18 cellular contexts compared by ENCODE assay signal in the genomic region with DNA sequence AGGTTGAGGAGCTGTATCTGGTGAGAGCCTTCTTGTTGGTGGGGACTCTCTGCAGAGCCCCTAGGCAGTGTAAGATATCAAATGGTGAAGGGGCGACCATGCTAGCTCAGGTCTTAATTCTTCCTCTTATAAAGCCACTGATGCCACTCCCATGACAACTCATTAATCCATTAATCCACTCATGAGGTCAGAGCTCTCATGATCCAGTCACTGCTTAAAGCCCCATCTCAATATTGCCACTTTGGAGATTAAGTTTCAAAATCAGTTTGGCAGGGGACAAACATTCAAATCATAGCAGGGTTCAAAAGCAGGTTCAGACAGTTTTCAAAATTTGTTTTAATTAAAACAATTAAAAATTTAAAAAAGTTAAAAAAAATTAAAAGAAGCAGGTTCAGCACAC. TPM values are rescaled to one million over a fixed set of nuclear protein-coding genes. Genes with fewer than 3 reads are reported as not detected.
A peak's percentile ranks its signal among the peaks of the same experiment; 100 is the strongest.
DNase-seq lines count a peak whose midpoint lies in the region; ATAC-seq, FAIRE-seq and TF ChIP-seq lines count a peak whose summit lies in the region.
"Had no signal": no experiment of that assay in that cellular context is flagged by ENCODE, and none has a peak within 500 bp of the region (broad histone marks: within the 10 kb centered on the region; RNA-seq: fewer than 3 reads in every experiment).

No MANE protein-coding gene starts in this region.

- DNase-seq in D721Med (ENCODE audit: insufficient read length, low spot score): no peak
- DNase-seq in NCI-H82 treated with DMSO at 0.1 percent for 48 hours (lab: John Stamatoyannopoulos, UW; ENCODE audit: unreplicated experiment): peak; percentile 96
- DNase-seq in ureter (ENCODE audit: low spot score): peak; percentile 5
- DNase-seq in GM10266 (ENCODE audit: extremely low spot score): no peak
- DNase-seq in cerebellar nuclear complex (lab: John Stamatoyannopoulos, UW): no peak
- DNase-seq: CD4-positive, CD25-positive, alpha-beta regulatory T cell; CD8-positive, alpha-beta memory T cell; COR-L47; DMS153; DMS79; GF-D8; GM23248; HCEC 1CT had no signal

- peak; percentile 95 for FAIRE-seq in D721Med (lab: Jason Lieb, UNC)
- FAIRE-seq: GM12878, GM19239, H54 had no signal

- TF ChIP-seq CTCF in D721Med (IDR thresholded peaks at IDR 0.05; ENCODE audit: insufficient read depth, missing control alignments): no peak
- no peak for TF ChIP-seq CTCF in GM10266 (IDR thresholded peaks at IDR 0.05; ENCODE audit: control insufficient read depth, insufficient read depth, low read depth, missing control alignments)

- peak; percentile 35 for ATAC-seq in esophagus mucosa
- ATAC-seq in GM21737 (IDR thresholded peaks at IDR 0.05; ENCODE audit: unreplicated experiment): no peak
- ATAC-seq: GM12878 had no signal

RNA-seq across cellular contexts. Expression of gene SPECC1, which starts 13.1 kb away (rescaled TPM):
- total RNA-seq in esophagus mucosa (13.8 TPM), ureter (26.2 TPM)

RNA-seq across cellular contexts. Expression of gene AKAP10, which starts 18.5 kb away (rescaled TPM):
- total RNA-seq in esophagus mucosa (20.6 TPM), ureter (57.1 TPM)

Comparison
In these comparisons a context has a peak if more than half of its experiments do, and no peak if none do; other contexts are left out.
1. DNase-seq: peak in NCI-H82 treated with DMSO at 0.1 percent for 48 hours (single experiment) and ureter (single experiment); none in D721Med (single experiment), GM10266 (single experiment) and cerebellar nuclear complex (0 of 2).